In genomic region chr15:82789491-82789890, GRCh38 we compare ENCODE assay signal across 22 cellular contexts. TPM values are rescaled to one million over a fixed set of nuclear protein-coding genes. Genes with fewer than 3 reads are reported as not detected.
DNase-seq lines count a peak whose midpoint lies in the region; ATAC-seq, FAIRE-seq and TF ChIP-seq lines count a peak whose summit lies in the region.
"Had no signal": no experiment of that assay in that cellular context is flagged by ENCODE, and none has a peak within 500 bp of the region (broad histone marks: within the 10 kb centered on the region; RNA-seq: fewer than 3 reads in every experiment).

No MANE protein-coding gene starts in this region.

- H3K36me3 ChIP-seq in GM23248 (ENCODE audit: low read depth) (no peaks in the 10 kb centered on the region), K562 (ENCODE audit: control insufficient read depth, insufficient read depth, low read length) (no peaks in the 10 kb centered on the region), gastrocnemius medialis (peaks cover 0 to 5% of the 10 kb centered on the region in 2 donors), mucosa of descending colon (ENCODE audit: low read depth) (no peaks in the 10 kb centered on the region)
- H3K36me3 ChIP-seq: BE2C, MG63 had no signal

- no peaks in the 10 kb centered on the region for H3K9me2 ChIP-seq in GM23248 (ENCODE audit: insufficient read depth)

- intact Hi-C loops in K562 (cut with micrococcal nuclease) (no loop called here), gastrocnemius medialis (cut with DNase I; ENCODE audit: low total_unique reads) (no loop called here), mucosa of descending colon (cut with DNase I, micrococcal nuclease) (no loop called here)

- TF ChIP-seq POLR2A in K562 (conservative IDR thresholded peaks at IDR 0.05) (no peak), gastrocnemius medialis (IDR thresholded peaks at IDR 0.05) (no peak)

- H3F3A ChIP-seq in GM23248 (ENCODE audit: insufficient read depth) = no peaks in the 10 kb centered on the region

- TF ChIP-seq RAD21 in K562 (CRISPR knock-in tag; conservative IDR thresholded peaks at IDR 0.05 in 1 of 2, IDR thresholded peaks at IDR 0.05 in 1 of 2) = no peak

- no peaks in the 10 kb centered on the region for H3K79me2 ChIP-seq in GM23248 (ENCODE audit: insufficient read depth)
- no peaks in the 10 kb centered on the region for H3K79me2 ChIP-seq in K562 (ENCODE audit: control insufficient read depth, insufficient read depth, low read length)

- FAIRE-seq in K562 (lab: Jason Lieb, UNC) = no peak
- FAIRE-seq: D721Med, GM19239, H54 had no signal

- TF ChIP-seq CTCF in K562 (IDR thresholded peaks at IDR 0.05 in 2 of 3, conservative IDR thresholded peaks at IDR 0.05 in 1 of 3; ENCODE audit: insufficient read depth in 2 of 3, low read depth in 1 of 3, low read length in 3 of 3) (no peak), gastrocnemius medialis (IDR thresholded peaks at IDR 0.05 in 4 of 5, conservative IDR thresholded peaks at IDR 0.05 in 1 of 5) (no peak), mucosa of descending colon (IDR thresholded peaks at IDR 0.05) (no peak)

- no peak overlapping the region for H3K27ac ChIP-seq in GM23248
- H3K27ac ChIP-seq in K562 (ENCODE audit: extremely low read depth, low read depth, low read length) = no peak overlapping the region
- peak overlapping the region; percentile 48 to 99 (median 66) for H3K27ac ChIP-seq in gastrocnemius medialis
- H3K27ac ChIP-seq: KMS-11, SK-N-MC had no signal

- TF ChIP-seq EP300 in K562 (IDR thresholded peaks at IDR 0.05; ENCODE audit: low read length) = no peak

- H3K9ac ChIP-seq in GM23248 (no peak overlapping the region), K562 (ENCODE audit: insufficient read depth in 1 of 2, low read depth in 2 of 2, low read length in 2 of 2) (no peak overlapping the region)
- H3K9ac ChIP-seq: KMS-11 had no signal

- in situ Hi-C loops in GM23248 (cut with MboI) (no loop called here), K562 (cut with MboI) (no loop called here), gastrocnemius medialis (cut with MboI; ENCODE audit: low sequenced_read_pairs in 4 of 4) (no loop called here)

- no TSS peak for BruUV-seq in K562 (replicated peaks; lab: Mats Ljungman, UMichigan)

- CTCF ChIA-PET in K562 (lab: Yijun Ruan, JAX; ENCODE audit: low intra/inter-chr PET ratio) = no interaction called here

- H3K9me1 ChIP-seq in K562 (ENCODE audit: control insufficient read depth, insufficient read depth, low read length) = no peaks in the 10 kb centered on the region

- POLR2A ChIA-PET in K562 (lab: Yijun Ruan, JAX) = no interaction called here

- ATAC-seq in K562 = no peak; the same call in 2 of the 3 replicates
- ATAC-seq in gastrocnemius medialis = no peak
- no peak for ATAC-seq in HG02938 (IDR thresholded peaks at IDR 0.05; ENCODE audit: unreplicated experiment)
- no peak for ATAC-seq in mucosa of descending colon
- ATAC-seq: Right ventricle myocardium inferior, T-cell had no signal

- H3K27me3 ChIP-seq in GM23248 (replicated peaks; ENCODE audit: insufficient read depth) (no peaks in the 10 kb centered on the region), K562 (ENCODE audit: control insufficient read depth in 2 of 2, insufficient read depth in 2 of 2, low read length in 2 of 2) (peaks cover 7 to 21% of the 10 kb centered on the region in 2 experiments), gastrocnemius medialis (no peaks in the 10 kb centered on the region)
- H3K27me3 ChIP-seq: MG63 had no signal

- H3K4me1 ChIP-seq in GM23248 (ENCODE audit: insufficient read depth) (no peaks in the 10 kb centered on the region), K562 (replicated peaks in 1 of 2; ENCODE audit: control insufficient read depth in 2 of 2, insufficient read depth in 2 of 2, low read length in 2 of 2) (no peaks in the 10 kb centered on the region; a peak in 1 of 5 replicates), gastrocnemius medialis (peaks cover 0 to 3% of the 10 kb centered on the region in 2 donors), mucosa of descending colon (ENCODE audit: low read depth) (no peaks in the 10 kb centered on the region)
- H3K4me1 ChIP-seq: BE2C had no signal

- DNase-seq in GM23248 (peak; percentile 23), NCI-H226 (peak; percentile 32), K562 (ENCODE audit: extremely low read depth in 1 of 4, low spot score in 3 of 4) (peak in 1 of 4 experiments; percentile 3), gastrocnemius medialis (no peak), DMS153 treated with DMSO at 0.1 percent for 48 hours (lab: John Stamatoyannopoulos, UW; ENCODE audit: unreplicated experiment) (no peak), mucosa of descending colon (no peak)
- DNase-seq: ACHN; BE2C; CD8-positive, alpha-beta memory T cell; MG63; NCI-H1092; NCI-H1694; NCI-H2227 treated with DMSO at 0.1 percent for 48 hours; NCI-H524 treated with DMSO at 0.1 percent for 48 hours; T-cell had no signal

- no peak overlapping the region for H2AFZ ChIP-seq in GM23248
- H2AFZ ChIP-seq in K562 (ENCODE audit: low read depth, low read length) = no peak overlapping the region

- H4K20me1 ChIP-seq in GM23248 (ENCODE audit: insufficient read depth) (no peaks in the 10 kb centered on the region), K562 (replicated peaks; ENCODE audit: control insufficient read depth, insufficient read depth, low read length) (no peaks in the 10 kb centered on the region)

- H3K4me2 ChIP-seq in GM23248 (ENCODE audit: unreplicated experiment) (no peak overlapping the region), K562 (ENCODE audit: insufficient read depth, low read length) (no peak overlapping the region)
- H3K4me2 ChIP-seq: KMS-11 had no signal

- H3K4me3 ChIP-seq in GM23248 = no peak overlapping the region
- H3K4me3 ChIP-seq in K562 = no peak overlapping the region
- H3K4me3 ChIP-seq in gastrocnemius medialis = no peak overlapping the region
- H3K4me3 ChIP-seq in mucosa of descending colon = no peak overlapping the region
- H3K4me3 ChIP-seq: MG63, SK-N-MC had no signal

- no peaks in the 10 kb centered on the region for H3K9me3 ChIP-seq in GM23248 (ENCODE audit: low read depth)
- no peaks in the 10 kb centered on the region for H3K9me3 ChIP-seq in K562 (replicated peaks; ENCODE audit: control insufficient read depth, insufficient read depth, low read depth, low read length)
- H3K9me3 ChIP-seq in gastrocnemius medialis = no peaks in the 10 kb centered on the region
- no peaks in the 10 kb centered on the region for H3K9me3 ChIP-seq in mucosa of descending colon
- H3K9me3 ChIP-seq: BE2C had no signal

- 77 to 92% methylated on average over 1 of the region's 1 CpG for WGBS in GM23248 (ENCODE audit: low coverage in 1 of 2, low lambda C conversion rate in 2 of 2, missing lambda C conversion rate in 2 of 2), 2 experiments
- 0% methylated on average over 1 of the region's 1 CpG for WGBS in K562 (ENCODE audit: insufficient coverage, low coverage, missing lambda C conversion rate)

TF ChIP-seq in K562, 482 proteins besides CTCF, POLR2A, EP300 and RAD21:
- no peak for TF ChIP-seq HMG20A (CRISPR knock-in tag; conservative IDR thresholded peaks at IDR 0.05)
- TF ChIP-seq ZNF121 (CRISPR knock-in tag; conservative IDR thresholded peaks at IDR 0.05) = peak; percentile 45; the same call in 1 of the 2 replicates

RNA-seq across cellular contexts. Expression of gene FSD2, which starts 16.4 kb away (rescaled TPM):
- not detected in 2 replicates for total RNA-seq in GM23248 (2014; rRNA removed; shearing (Covaris generic))
- polyA plus RNA-seq in GM23248 (2016; fragmentation: Nextera tagmentation; extraction: Ambion mirVana) (0.04 and 0.08 TPM in 2 replicates), K562 (2011; rRNA removed) (not detected in 2 replicates), K562 (2014; fragmentation: Illumina TruSeq; extraction: Trizol) (0.01 TPM in 1 of 2 replicates, not detected in the other), K562 (2014; fragmentation: Nextera tagmentation; extraction: Ambion mirVana) (under 1 TPM; 0.01 to 0.06 TPM), K562 (2014; rRNA removed) (not detected in 2 replicates)
- not detected in 2 replicates for total RNA-seq in K562 (2011; cell fraction: chromatin; rRNA removed; ENCODE audit: low replicate concordance)
- not detected in 2 replicates for total RNA-seq in K562 (2011; cell fraction: nucleolus; rRNA removed)
- total RNA-seq in K562 (2011; cell fraction: nucleoplasm; rRNA removed) = not detected in 2 replicates
- total RNA-seq in K562 (2014; rRNA removed) (not detected in 2 replicates), K562 (2014; rRNA removed; fragmentation: Illumina TruSeq; extraction: Trizol) (not detected in 2 replicates), K562 (2015; rRNA removed; fragmentation: Illumina TruSeq; extraction: Trizol) (not detected in 2 replicates), K562 (2021) (not detected in 2 replicates), gastrocnemius medialis (10 to 100 TPM in 1 of 4 donors, 1 to 10 TPM in 3; 3.9 to 18.5 (median 6.6) TPM), mucosa of descending colon (not detected)
- polyA plus RNA-seq in K562 (2011; cell fraction: cytosol; rRNA removed) = not detected in 2 replicates
- not detected in 2 replicates for polyA plus RNA-seq in K562 (2011; cell fraction: nucleus; rRNA removed)
- 0.06 and 0.07 TPM in 2 replicates for polyA plus RNA-seq in K562 (2012)
- polyA minus RNA-seq in K562 (2011; rRNA and poly(A)+ RNA removed) = not detected in 2 replicates
- polyA minus RNA-seq in K562 (2011; cell fraction: cytosol; rRNA and poly(A)+ RNA removed) = not detected in 2 replicates
- not detected in 2 replicates for polyA minus RNA-seq in K562 (2011; cell fraction: nucleus; rRNA and poly(A)+ RNA removed)
- total RNA-seq: CD8-positive, alpha-beta memory T cell; T-cell had no signal

RNA-seq across cellular contexts. Expression of gene WHAMM, which starts 19.9 kb away (rescaled TPM):
- total RNA-seq in GM23248 (2014; rRNA removed; shearing (Covaris generic)) = 2.3 and 3.0 TPM in 2 replicates
- polyA plus RNA-seq in GM23248 (2016; fragmentation: Nextera tagmentation; extraction: Ambion mirVana) = 3.4 and 3.6 TPM in 2 replicates
- total RNA-seq in K562 (2011; cell fraction: chromatin; rRNA removed; ENCODE audit: low replicate concordance) = 4.6 and 8.6 TPM in 2 replicates
- total RNA-seq in K562 (2011; cell fraction: nucleolus; rRNA removed) = 3.7 and 3.8 TPM in 2 replicates
- 4.1 and 4.6 TPM in 2 replicates for total RNA-seq in K562 (2011; cell fraction: nucleoplasm; rRNA removed)
- total RNA-seq in K562 (2014; rRNA removed) = 3.6 and 4.3 TPM in 2 replicates
- 3.8 and 4.7 TPM in 2 replicates for total RNA-seq in K562 (2014; rRNA removed; fragmentation: Illumina TruSeq; extraction: Trizol)
- total RNA-seq in K562 (2015; rRNA removed; fragmentation: Illumina TruSeq; extraction: Trizol) = 3.8 and 4.5 TPM in 2 replicates
- 4.5 and 4.8 TPM in 2 replicates for total RNA-seq in K562 (2021)
- polyA plus RNA-seq in K562 (2011; rRNA removed) = 2.7 and 3.3 TPM in 2 replicates
- 1.9 and 2.1 TPM in 2 replicates for polyA plus RNA-seq in K562 (2011; cell fraction: cytosol; rRNA removed)
- polyA plus RNA-seq in K562 (2011; cell fraction: nucleus; rRNA removed) = 3.8 and 4.0 TPM in 2 replicates
- 2.9 and 3.8 TPM in 2 replicates for polyA plus RNA-seq in K562 (2012)
- polyA plus RNA-seq in K562 (2014; fragmentation: Illumina TruSeq; extraction: Trizol) = 4.0 TPM in 2 replicates
- polyA plus RNA-seq in K562 (2014; fragmentation: Nextera tagmentation; extraction: Ambion mirVana) = 1 to 10 TPM; 2.0 to 2.3 TPM
- 3.6 and 4.6 TPM in 2 replicates for polyA plus RNA-seq in K562 (2014; rRNA removed)
- 2.6 and 2.9 TPM in 2 replicates for polyA minus RNA-seq in K562 (2011; rRNA and poly(A)+ RNA removed)
- 1.5 and 2.0 TPM in 2 replicates for polyA minus RNA-seq in K562 (2011; cell fraction: cytosol; rRNA and poly(A)+ RNA removed)
- polyA minus RNA-seq in K562 (2011; cell fraction: nucleus; rRNA and poly(A)+ RNA removed) = 2.3 and 2.9 TPM in 2 replicates
- total RNA-seq in gastrocnemius medialis = 10 to 100 TPM; 14.1 to 22.1 (median 21.8) TPM
- total RNA-seq in mucosa of descending colon = 10 to 100 TPM; 10.8 to 13.2 (median 11.4) TPM

Comparison
In these comparisons a context has a peak if more than half of its experiments do, and no peak if none do; other contexts are left out.
1. DNase-seq: peak in GM23248 (single experiment) and NCI-H226 (single experiment); none in gastrocnemius medialis (0 of 2), DMS153 treated with DMSO at 0.1 percent for 48 hours (single experiment) and mucosa of descending colon (0 of 3).
2. H3K27ac ChIP-seq: peak in gastrocnemius medialis (4 of 4); none in GM23248 (single experiment) and K562 (single experiment).